In the genomic region with DNA sequence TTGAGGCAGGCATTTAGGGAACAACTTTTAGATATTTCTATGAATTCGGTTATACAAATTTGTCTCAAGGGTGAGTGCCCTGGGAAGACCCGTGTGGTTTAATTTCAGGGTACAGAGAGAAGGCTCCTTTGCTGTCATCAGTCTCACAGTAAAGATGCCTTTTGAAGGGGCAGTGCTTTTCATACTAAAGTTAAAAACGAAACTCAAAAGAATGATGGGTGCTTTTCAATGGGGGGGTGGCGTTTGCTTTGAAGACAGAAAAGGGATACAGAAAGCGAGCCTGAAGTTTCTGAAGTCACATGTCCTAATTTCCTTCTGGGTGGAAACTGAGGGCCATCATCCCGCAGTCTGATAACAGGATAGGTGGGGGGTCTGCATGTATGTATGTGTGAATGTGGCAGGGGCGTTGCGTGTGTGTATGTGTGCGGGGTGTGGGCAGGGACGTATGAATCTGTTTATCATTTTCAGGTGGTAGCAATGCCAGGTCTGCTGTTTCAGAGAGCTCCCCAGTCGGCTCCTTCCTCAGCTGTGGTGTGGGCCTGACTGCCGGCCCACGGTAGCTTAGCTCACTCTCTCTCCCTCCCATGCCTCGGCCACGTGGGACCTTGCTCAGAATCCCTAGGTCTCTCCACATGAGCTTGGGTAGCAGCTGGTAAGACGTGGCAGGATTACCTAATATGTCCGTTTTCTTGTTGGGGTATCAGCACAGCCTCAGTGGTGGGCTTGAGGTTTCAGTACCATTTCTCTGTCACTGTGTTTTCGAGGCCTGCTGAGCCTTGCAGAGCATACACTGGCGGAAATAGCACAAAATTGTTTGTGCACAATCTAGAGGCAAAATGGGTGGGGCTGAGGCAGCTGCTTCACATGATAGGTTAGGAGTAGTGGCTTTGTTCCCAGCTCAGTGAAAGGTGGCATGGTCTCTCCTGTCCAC, we compare ENCODE assay signal across 9 cellular contexts. TPM values are rescaled to one million over a fixed set of nuclear protein-coding genes. Genes with fewer than 3 reads are reported as not detected.
DNase-seq lines count a peak whose midpoint lies in the region; ATAC-seq and TF ChIP-seq lines count a peak whose summit lies in the region.
"Had no signal": no experiment of that assay in that cellular context is flagged by ENCODE, and none has a peak within 500 bp of the region (broad histone marks: within the 10 kb centered on the region; RNA-seq: fewer than 3 reads in every experiment).

No MANE protein-coding gene starts in this region.

- H3K4me3 ChIP-seq in suprapubic skin = no peak overlapping the region

- peak overlapping the region; percentile 99 for H3K27ac Mint-ChIP-seq in activated CD8-positive, alpha-beta T cell treated with anti-CD3 and anti-CD28 coated beads for 36 hours
- peak overlapping the region; percentile 96 for H3K27ac Mint-ChIP-seq in memory B cell
- H3K27ac Mint-ChIP-seq: progenitor cell of endocrine pancreas had no signal

- peak overlapping the region; percentile 68 for H3K4me3 Mint-ChIP-seq in activated CD8-positive, alpha-beta T cell treated with anti-CD3 and anti-CD28 coated beads for 36 hours
- H3K4me3 Mint-ChIP-seq in memory B cell = peak overlapping the region; percentile 52

- peaks cover 25% of the 10 kb centered on the region for H3K36me3 Mint-ChIP-seq in activated CD8-positive, alpha-beta T cell treated with anti-CD3 and anti-CD28 coated beads for 36 hours (ENCODE audit: low read depth)
- H3K36me3 Mint-ChIP-seq in memory B cell = no peaks in the 10 kb centered on the region

- no peak for TF ChIP-seq CTCF in activated CD8-positive, alpha-beta T cell treated with anti-CD3 and anti-CD28 coated beads for 36 hours (IDR thresholded peaks at IDR 0.05)
- TF ChIP-seq CTCF in suprapubic skin (IDR thresholded peaks at IDR 0.05) = no peak

- peaks cover 94% of the 10 kb centered on the region for H3K4me1 Mint-ChIP-seq in activated CD8-positive, alpha-beta T cell treated with anti-CD3 and anti-CD28 coated beads for 36 hours (ENCODE audit: low read depth)
- H3K4me1 Mint-ChIP-seq in memory B cell = peaks cover 78% of the 10 kb centered on the region

- CTCF ChIA-PET in activated CD8-positive, alpha-beta T cell treated with anti-CD3 and anti-CD28 coated beads for 36 hours (lab: Charles Lee) = interaction anchor here (1.1 to 5.1 kb wide), 15 partner anchors 8 to 304 kb away, joined by 3 to 34 read pairs (median 5); a partner anchor contains a TSS

- peak; percentile 87 for DNase-seq in DMS53 (lab: John Stamatoyannopoulos, UW)
- DNase-seq in activated CD8-positive, alpha-beta T cell treated with anti-CD3 and anti-CD28 coated beads for 36 hours = peak; percentile 68
- no peak for DNase-seq in memory B cell (ENCODE audit: low spot score in 2 of 2)
- no peak for DNase-seq in suprapubic skin (ENCODE audit: low spot score in 2 of 2)
- no peak for DNase-seq in NCI-H1048 (lab: John Stamatoyannopoulos, UW)

- peaks cover 38% of the 10 kb centered on the region for H3K4me1 ChIP-seq in suprapubic skin

- no peak for TF ChIP-seq EP300 in suprapubic skin (IDR thresholded peaks at IDR 0.05)

- ATAC-seq in HG02588 (IDR thresholded peaks at IDR 0.05; ENCODE audit: unreplicated experiment) (peak; percentile 34), memory B cell (ENCODE audit: low read depth) (peak; percentile 49), HG03175 (IDR thresholded peaks at IDR 0.05; ENCODE audit: unreplicated experiment) (no peak), GM18870 (IDR thresholded peaks at IDR 0.05; ENCODE audit: unreplicated experiment) (no peak)
- ATAC-seq in activated CD8-positive, alpha-beta T cell treated with anti-CD3 and anti-CD28 coated beads for 36 hours = peak; percentile 17

- no peaks in the 10 kb centered on the region for H3K9me3 Mint-ChIP-seq in activated CD8-positive, alpha-beta T cell treated with anti-CD3 and anti-CD28 coated beads for 36 hours
- no peaks in the 10 kb centered on the region for H3K9me3 Mint-ChIP-seq in memory B cell

- H3K27me3 ChIP-seq in suprapubic skin = no peaks in the 10 kb centered on the region

- 84% methylated on average over 17 of the region's 19 CpGs for WGBS in suprapubic skin

- intact Hi-C loops in activated CD8-positive, alpha-beta T cell treated with anti-CD3 and anti-CD28 coated beads for 36 hours (cut with micrococcal nuclease) = no loop called here

- H3K9me3 ChIP-seq in suprapubic skin = no peaks in the 10 kb centered on the region

- no peak overlapping the region for H3K27ac ChIP-seq in suprapubic skin

- POLR2A ChIA-PET in activated CD8-positive, alpha-beta T cell treated with anti-CD3 and anti-CD28 coated beads for 36 hours (lab: Charles Lee) = interaction anchor here (0.6 to 4.5 kb wide), 15 partner anchors 9 to 301 kb away, joined by 3 to 26 read pairs (median 5); a partner anchor contains a TSS

- no peaks in the 10 kb centered on the region for H3K36me3 ChIP-seq in suprapubic skin

- no peaks in the 10 kb centered on the region for H3K27me3 Mint-ChIP-seq in activated CD8-positive, alpha-beta T cell treated with anti-CD3 and anti-CD28 coated beads for 36 hours
- no peaks in the 10 kb centered on the region for H3K27me3 Mint-ChIP-seq in memory B cell

- TF ChIP-seq POLR2A in suprapubic skin (IDR thresholded peaks at IDR 0.05) = no peak

RNA-seq across cellular contexts. Expression of a gene that starts 32.7 kb away (rescaled TPM):
- total RNA-seq in activated CD8-positive, alpha-beta T cell treated with anti-CD3 and anti-CD28 coated beads for 36 hours = 10 to 100 TPM; 59.3 to 61.5 TPM
- total RNA-seq in suprapubic skin = 10 to 100 TPM in 1 of 4 donors, 1 to 10 TPM in 3; 2.0 to 10.9 (median 6.1) TPM

Comparison
In these comparisons a context has a peak if more than half of its experiments do, and no peak if none do; other contexts are left out.
1. DNase-seq: peak in DMS53 (single experiment) and activated CD8-positive, alpha-beta T cell treated with anti-CD3 and anti-CD28 coated beads for 36 hours (single experiment); none in memory B cell (0 of 2), suprapubic skin (0 of 2) and NCI-H1048 (single experiment).
2. ATAC-seq: peak in HG02588 (single experiment), activated CD8-positive, alpha-beta T cell treated with anti-CD3 and anti-CD28 coated beads for 36 hours (single experiment) and memory B cell (single experiment); none in HG03175 (single experiment) and GM18870 (single experiment).
3. RNA of a gene that starts 32.7 kb away (total RNA-seq): 59.3 to 61.5 TPM in activated CD8-positive, alpha-beta T cell treated with anti-CD3 and anti-CD28 coated beads for 36 hours; 2.0 to 10.9 TPM in suprapubic skin; every median in the first group is over 4 times any median in the second.